Comparison of ENCODE assay signal across 8 cellular contexts in the genomic region with DNA sequence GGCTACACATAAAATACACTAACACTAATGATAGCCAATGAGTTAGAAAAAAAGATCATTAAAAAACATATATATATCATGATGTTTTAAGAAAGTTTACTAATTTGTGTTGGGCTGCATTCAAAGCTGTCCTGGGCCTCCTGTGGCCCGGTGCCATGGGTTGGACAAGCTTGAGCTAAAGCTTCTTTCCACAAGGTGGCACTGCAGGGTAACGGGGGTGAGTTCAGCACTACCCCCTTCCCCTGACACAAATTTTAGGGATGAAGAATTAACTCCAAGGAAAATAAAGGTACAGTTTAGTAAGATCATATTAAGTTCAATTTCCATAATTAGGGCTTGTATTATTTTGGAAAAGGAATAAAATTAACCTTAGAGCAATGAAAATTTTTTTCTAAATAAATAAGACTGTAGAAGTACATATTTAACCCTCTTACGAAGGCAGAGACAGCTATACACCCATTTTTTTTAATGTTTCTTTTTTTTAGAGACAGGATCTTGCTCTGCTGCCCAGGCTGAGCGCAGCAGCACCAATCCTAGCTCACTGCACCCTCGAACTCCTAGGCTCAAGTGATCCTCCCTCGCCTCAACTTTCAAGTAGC. TPM values are rescaled to one million over a fixed set of nuclear protein-coding genes. Genes with fewer than 3 reads are reported as not detected.
DNase-seq lines count a peak whose midpoint lies in the region; ATAC-seq, FAIRE-seq and TF ChIP-seq lines count a peak whose summit lies in the region.

No MANE protein-coding gene starts in this region.

- in situ Hi-C loops in GM12878 (cut with MboI) = loop anchor here (5.0 kb wide), 2 partner anchors 104 to 174 kb away; no protein-coding TSS in a partner anchor

- H3K4me3 ChIP-seq in GM12878 = no peak overlapping the region

- DNase-seq in GM10248 (ENCODE audit: extremely low spot score) (peak; percentile 62), NCI-H146 treated with DMSO at 0.1 percent for 48 hours (lab: John Stamatoyannopoulos, UW; ENCODE audit: unreplicated experiment) (peak; percentile 59), GM12878 (ENCODE audit: low read depth, low spot score) (no peak), iPS DF 4.7 (ENCODE audit: extremely low read depth, low spot score) (peak; percentile 41)
- DNase-seq in stimulated activated CD4-positive, alpha-beta T cell treated with anti-CD3 and anti-CD28 coated beads, Interleukin-12 subunit alpha, Interleukin-12 subunit beta, amount 100 ng/mL, for 4 hours = peak; percentile 59

- RAD21 ChIA-PET in GM12878 (lab: Charles Lee; ENCODE audit: unreplicated experiment) = interaction anchor here (0.8 to 3.1 kb wide), 21 partner anchors 9 to 269 kb away, joined by 3 to 24 read pairs (median 4); a partner anchor contains a TSS

- H3K9ac ChIP-seq in GM12878 (ENCODE audit: control insufficient read depth, insufficient read depth, low read length) = no peak overlapping the region

- TF ChIP-seq POLR2A in GM12878 (IDR thresholded peaks at IDR 0.05; ENCODE audit: low read depth, low read length) = no peak

- FAIRE-seq in TTC549 (lab: Jason Lieb, UNC) = peak; percentile 62
- FAIRE-seq in GM12878 (lab: Jason Lieb, UNC) = no peak

- H3K9me3 ChIP-seq in GM12878 (replicated peaks; ENCODE audit: control insufficient read depth, insufficient read depth, low read length) = no peaks in the 10 kb centered on the region

- BruUV-seq in GM12878 (replicated peaks; lab: Mats Ljungman, UMichigan) = no TSS peak

- 36% methylated on average over 6 of the region's 6 CpGs for WGBS in GM12878 (ENCODE audit: insufficient coverage, insufficient replicate concordance, low lambda C conversion rate, missing lambda C conversion rate)

- SMC1A ChIA-PET in GM12878 (lab: Charles Lee; ENCODE audit: uncharacterized antibody, unreplicated experiment) = interaction anchor here (0.6 to 2.9 kb wide), 23 partner anchors 9 to 360 kb away, joined by 3 to 25 read pairs (median 4); no protein-coding TSS in a partner anchor

- H3K27ac ChIP-seq in GM12878 (ENCODE audit: control insufficient read depth, insufficient read depth) = no peak overlapping the region

- H4K20me1 ChIP-seq in GM12878 (ENCODE audit: control insufficient read depth, insufficient read depth) = no peaks in the 10 kb centered on the region

- peak; percentile 91 for TF ChIP-seq RAD21 in GM12878 (IDR thresholded peaks at IDR 0.05; ENCODE audit: insufficient read depth, low read depth, low read length)

- no peaks in the 10 kb centered on the region for H3K79me2 ChIP-seq in GM12878 (ENCODE audit: control insufficient read depth, insufficient read depth, low read length)

- intact Hi-C loops in GM12878 (cut with micrococcal nuclease; ENCODE audit: unreplicated experiment) = loop anchor here (1.0 to 2.0 kb wide), 4 partner anchors 64 to 268 kb away; no protein-coding TSS in a partner anchor

- H3K36me3 ChIP-seq in GM12878 (ENCODE audit: control insufficient read depth in 2 of 2, insufficient read depth in 2 of 2, low read length in 1 of 2) = no peaks in the 10 kb centered on the region

- H2AFZ ChIP-seq in GM12878 (ENCODE audit: control insufficient read depth, low read depth, low read length) = no peak overlapping the region

- POLR2A ChIA-PET in GM10248 (lab: Yijun Ruan, JAX) = no interaction called here
- POLR2A ChIA-PET in GM12878 (lab: Charles Lee) = interaction anchor here (0.6 to 1.3 kb wide), 2 partner anchors 11 to 17 kb away, joined by 4 to 9 read pairs; no protein-coding TSS in a partner anchor

- TF ChIP-seq CTCF in GM10248 (IDR thresholded peaks at IDR 0.05; ENCODE audit: control extremely low read depth, extremely low read depth, low read depth, missing control alignments) (peak; percentile 78), GM12878 (IDR thresholded peaks at IDR 0.05 in 2 of 3, conservative IDR thresholded peaks at IDR 0.05 in 1 of 3; ENCODE audit: control insufficient read depth in 2 of 3, extremely low read depth in 1 of 3, insufficient read depth in 1 of 3, low read depth in 3 of 3, low read length in 3 of 3) (peak; percentile 79 to 88 (median 85))

- TF ChIP-seq EP300 in GM12878 (IDR thresholded peaks at IDR 0.05; ENCODE audit: borderline replicate concordance in 1 of 2, control insufficient read depth in 1 of 2, low read depth in 2 of 2, low read length in 2 of 2) = no peak

- H3K4me2 ChIP-seq in GM12878 (ENCODE audit: control insufficient read depth, insufficient read depth) = no peak overlapping the region

- peak; percentile 89 for ATAC-seq in GM12878
- no peak for ATAC-seq in HG02973 (IDR thresholded peaks at IDR 0.05; ENCODE audit: unreplicated experiment)
- ATAC-seq in HG03045 (IDR thresholded peaks at IDR 0.05; ENCODE audit: unreplicated experiment) = no peak

- peaks cover 30% of the 10 kb centered on the region for H3K4me1 ChIP-seq in GM12878 (ENCODE audit: control insufficient read depth, insufficient read depth, low read length)

- CTCF ChIA-PET in GM10248 (lab: Yijun Ruan, JAX) (interaction anchor here (0.6 to 6.5 kb wide), 39 partner anchors 9 to 215 kb away, joined by 3 to 74 read pairs (median 5); a partner anchor contains a TSS), GM12878 (lab: Yijun Ruan, JAX) (interaction anchor here (0.7 to 7.1 kb wide), 40 partner anchors 9 to 268 kb away, joined by 3 to 96 read pairs (median 5); no protein-coding TSS in a partner anchor)

- no peaks in the 10 kb centered on the region for H3K27me3 ChIP-seq in GM12878 (replicated peaks in 1 of 2; ENCODE audit: control insufficient read depth in 2 of 2, insufficient read depth in 2 of 2, low read length in 1 of 2)

TF ChIP-seq in GM12878, 131 proteins besides CTCF, POLR2A, EP300 and RAD21 (continues in another document):
- TF ChIP-seq GABPA (IDR thresholded peaks at IDR 0.05; ENCODE audit: low read depth) (no peak), CHD1 (IDR thresholded peaks at IDR 0.05; ENCODE audit: low read depth, low read length) (no peak), KLF5 (IDR thresholded peaks at IDR 0.05; ENCODE audit: partially characterized antibody) (no peak), ZNF384 (IDR thresholded peaks at IDR 0.05; ENCODE audit: borderline replicate concordance, low read depth, low read length) (no peak), YY1 (IDR thresholded peaks at IDR 0.05; ENCODE audit: low read depth, low read length) (0 out of 2 replicates have a peak, but pooled peaks have one; percentile 39), BRCA1 (IDR thresholded peaks at IDR 0.05; ENCODE audit: low read depth, low read length) (no peak), TBL1XR1 (IDR thresholded peaks at IDR 0.05; ENCODE audit: low read depth, low read length) (no peak), HDAC2 (IDR thresholded peaks at IDR 0.05) (no peak), HDAC6 (IDR thresholded peaks at IDR 0.05; ENCODE audit: unreplicated experiment) (no peak), JUNB (IDR thresholded peaks at IDR 0.05) (no peak)
- TF ChIP-seq, protein P1, sequence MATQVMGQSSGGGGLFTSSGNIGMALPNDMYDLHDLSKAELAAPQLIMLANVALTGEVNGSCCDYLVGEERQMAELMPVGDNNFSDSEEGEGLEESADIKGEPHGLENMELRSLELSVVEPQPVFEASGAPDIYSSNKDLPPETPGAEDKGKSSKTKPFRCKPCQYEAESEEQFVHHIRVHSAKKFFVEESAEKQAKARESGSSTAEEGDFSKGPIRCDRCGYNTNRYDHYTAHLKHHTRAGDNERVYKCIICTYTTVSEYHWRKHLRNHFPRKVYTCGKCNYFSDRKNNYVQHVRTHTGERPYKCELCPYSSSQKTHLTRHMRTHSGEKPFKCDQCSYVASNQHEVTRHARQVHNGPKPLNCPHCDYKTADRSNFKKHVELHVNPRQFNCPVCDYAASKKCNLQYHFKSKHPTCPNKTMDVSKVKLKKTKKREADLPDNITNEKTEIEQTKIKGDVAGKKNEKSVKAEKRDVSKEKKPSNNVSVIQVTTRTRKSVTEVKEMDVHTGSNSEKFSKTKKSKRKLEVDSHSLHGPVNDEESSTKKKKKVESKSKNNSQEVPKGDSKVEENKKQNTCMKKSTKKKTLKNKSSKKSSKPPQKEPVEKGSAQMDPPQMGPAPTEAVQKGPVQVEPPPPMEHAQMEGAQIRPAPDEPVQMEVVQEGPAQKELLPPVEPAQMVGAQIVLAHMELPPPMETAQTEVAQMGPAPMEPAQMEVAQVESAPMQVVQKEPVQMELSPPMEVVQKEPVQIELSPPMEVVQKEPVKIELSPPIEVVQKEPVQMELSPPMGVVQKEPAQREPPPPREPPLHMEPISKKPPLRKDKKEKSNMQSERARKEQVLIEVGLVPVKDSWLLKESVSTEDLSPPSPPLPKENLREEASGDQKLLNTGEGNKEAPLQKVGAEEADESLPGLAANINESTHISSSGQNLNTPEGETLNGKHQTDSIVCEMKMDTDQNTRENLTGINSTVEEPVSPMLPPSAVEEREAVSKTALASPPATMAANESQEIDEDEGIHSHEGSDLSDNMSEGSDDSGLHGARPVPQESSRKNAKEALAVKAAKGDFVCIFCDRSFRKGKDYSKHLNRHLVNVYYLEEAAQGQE (IDR thresholded peaks at IDR 0.05; ENCODE audit: low read depth, low read length) = no peak

RNA-seq across cellular contexts. Expression of a gene that starts 38.9 kb away (rescaled TPM):
- total RNA-seq in GM12878 (2013; cell fraction: nucleolus; rRNA removed) = 16.2 and 20.5 TPM in 2 replicates
- total RNA-seq in GM12878 (2014; rRNA removed) (3.3 and 3.5 TPM in 2 replicates), GM12878 (2014; rRNA removed; fragmentation: Illumina TruSeq; extraction: Trizol) (3.0 and 3.1 TPM in 2 replicates), GM12878 (2021) (7.3 and 8.7 TPM in 2 replicates)
- polyA plus RNA-seq in GM12878 (2011; ENCODE audit: low read depth) = 2.6 TPM
- polyA plus RNA-seq in GM12878 (2011; rRNA removed) (2.6 and 3.7 TPM in 2 replicates), GM12878 (2014; fragmentation: Illumina TruSeq; extraction: Trizol) (2.0 and 3.3 TPM in 2 replicates), GM12878 (2014; fragmentation: Nextera tagmentation; extraction: Ambion mirVana) (under 1 TPM; 0.16 to 0.40 TPM), GM12878 (2014; rRNA removed) (4.4 and 8.1 TPM in 2 replicates), GM12878 (2016; fragmentation: Nextera tagmentation; extraction: Ambion mirVana) (1 to 10 TPM in 1 of 2 experiments, under 1 TPM in 1; 0.89 to 1.3 TPM)
- 2.7 and 2.9 TPM in 2 replicates for polyA plus RNA-seq in GM12878 (2011; cell fraction: cytosol; rRNA removed)
- polyA plus RNA-seq in GM12878 (2011; cell fraction: nucleus; rRNA removed) = 17.1 and 21.0 TPM in 2 replicates
- polyA plus RNA-seq in GM12878 (2012) = 3.4 and 3.7 TPM in 2 replicates
- polyA minus RNA-seq in GM12878 (2011; rRNA and poly(A)+ RNA removed) = 8.1 and 8.9 TPM in 2 replicates
- polyA minus RNA-seq in GM12878 (2011; cell fraction: cytosol; rRNA and poly(A)+ RNA removed) = 1.1 and 2.2 TPM in 2 replicates
- 5.7 and 11.5 TPM in 2 replicates for polyA minus RNA-seq in GM12878 (2011; cell fraction: nucleus; rRNA and poly(A)+ RNA removed)
